ENCODE assay signal across 1 cellular context in genomic region chr1:147647796-147648633, GRCh38.
TF ChIP-seq lines count a peak whose summit lies in the region.

No MANE protein-coding gene starts in this region.

TF ChIP-seq in HepG2, 621 proteins besides CTCF, POLR2A, EP300 and RAD21:
- no peak for TF ChIP-seq PHB2 (IDR thresholded peaks at IDR 0.05; ENCODE audit: partially characterized antibody)
- TF ChIP-seq REXO4 (CRISPR knock-in tag; IDR thresholded peaks at IDR 0.05; ENCODE audit: borderline replicate concordance), result no peak
- no peak for TF ChIP-seq IRX3 (CRISPR knock-in tag; IDR thresholded peaks at IDR 0.05; ENCODE audit: borderline replicate concordance, low read depth)
- no peak for TF ChIP-seq ZNF644 (CRISPR knock-in tag; IDR thresholded peaks at IDR 0.05; ENCODE audit: low read depth)
- no peak for TF ChIP-seq ZNF343 (CRISPR knock-in tag; IDR thresholded peaks at IDR 0.05)
- TF ChIP-seq, protein P1, sequence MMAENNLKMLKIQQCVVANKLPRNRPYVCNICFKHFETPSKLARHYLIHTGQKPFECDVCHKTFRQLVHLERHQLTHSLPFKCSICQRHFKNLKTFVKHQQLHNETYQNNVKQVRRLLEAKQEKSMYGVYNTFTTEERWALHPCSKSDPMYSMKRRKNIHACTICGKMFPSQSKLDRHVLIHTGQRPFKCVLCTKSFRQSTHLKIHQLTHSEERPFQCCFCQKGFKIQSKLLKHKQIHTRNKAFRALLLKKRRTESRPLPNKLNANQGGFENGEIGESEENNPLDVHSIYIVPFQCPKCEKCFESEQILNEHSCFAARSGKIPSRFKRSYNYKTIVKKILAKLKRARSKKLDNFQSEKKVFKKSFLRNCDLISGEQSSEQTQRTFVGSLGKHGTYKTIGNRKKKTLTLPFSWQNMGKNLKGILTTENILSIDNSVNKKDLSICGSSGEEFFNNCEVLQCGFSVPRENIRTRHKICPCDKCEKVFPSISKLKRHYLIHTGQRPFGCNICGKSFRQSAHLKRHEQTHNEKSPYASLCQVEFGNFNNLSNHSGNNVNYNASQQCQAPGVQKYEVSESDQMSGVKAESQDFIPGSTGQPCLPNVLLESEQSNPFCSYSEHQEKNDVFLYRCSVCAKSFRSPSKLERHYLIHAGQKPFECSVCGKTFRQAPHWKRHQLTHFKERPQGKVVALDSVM (CRISPR knock-in tag; IDR thresholded peaks at IDR 0.05), result no peak
TF ChIP-seq in HepG2: peak in this region for 0.
